ENCODE assay signal across 22 cellular contexts in genomic region chr10:22309180-22310000, GRCh38. TPM values are rescaled to one million over a fixed set of nuclear protein-coding genes. Genes with fewer than 3 reads are reported as not detected.
A peak's percentile ranks its signal among the peaks of the same experiment; 100 is the strongest.
DNase-seq lines count a peak whose midpoint lies in the region; ATAC-seq, FAIRE-seq and TF ChIP-seq lines count a peak whose summit lies in the region.
"Had no signal": no experiment of that assay in that cellular context is flagged by ENCODE, and none has a peak within 500 bp of the region (broad histone marks: within the 10 kb centered on the region; RNA-seq: fewer than 3 reads in every experiment).

No MANE protein-coding gene starts in this region.

- DNase-seq in activated CD4-positive, alpha-beta T cell treated with anti-CD3 and anti-CD28 coated beads, Interleukin-2, amount 10 ng/mL, durations not matched to agents 24 days and 14 days = no peak
- DNase-seq in activated CD4-positive, alpha-beta T cell treated with anti-CD3 and anti-CD28 coated beads for 48 hours = no peak
- no peak for DNase-seq in CD8-positive, alpha-beta memory T cell
- DNase-seq: Calu3; CD4-positive, alpha-beta memory T cell; DMS53; EL; HFFc6; KBM-7; NCI-H1436; NCI-H2029; NCI-H345; NCI-H524 treated with DMSO at 0.1 percent for 48 hours; SJCRH30 had no signal

- H3K9me3 Mint-ChIP-seq in activated CD4-positive, alpha-beta T cell treated with anti-CD3 and anti-CD28 coated beads, Interleukin-2, amount 10 ng/mL, durations not matched to agents 24 days and 14 days = no peaks in the 10 kb centered on the region
- H3K9me3 Mint-ChIP-seq in CD8-positive, alpha-beta memory T cell = no peaks in the 10 kb centered on the region
- H3K9me3 Mint-ChIP-seq: HFFc6 had no signal

- peaks cover 2% of the 10 kb centered on the region for H3K27me3 Mint-ChIP-seq in activated CD4-positive, alpha-beta T cell treated with anti-CD3 and anti-CD28 coated beads, Interleukin-2, amount 10 ng/mL, durations not matched to agents 24 days and 14 days
- H3K27me3 Mint-ChIP-seq in CD8-positive, alpha-beta memory T cell = peaks cover 8 to 36% of the 10 kb centered on the region in 2 donors

- H3K4me1 Mint-ChIP-seq in activated CD4-positive, alpha-beta T cell treated with anti-CD3 and anti-CD28 coated beads, Interleukin-2, amount 10 ng/mL, durations not matched to agents 24 days and 14 days = peaks cover 10% of the 10 kb centered on the region
- H3K4me1 Mint-ChIP-seq in CD8-positive, alpha-beta memory T cell = no peaks in the 10 kb centered on the region
- H3K4me1 Mint-ChIP-seq: CD4-positive, alpha-beta memory T cell had no signal

- no peak overlapping the region for H3K27ac ChIP-seq in HEK293 (ENCODE audit: extremely low read depth, low read depth, low read length)
- H3K27ac ChIP-seq in CD8-positive, alpha-beta memory T cell (ENCODE audit: low read depth, low read length) = no peak overlapping the region
- H3K27ac ChIP-seq: A549, BLaER1, SJCRH30 had no signal

- no peaks in the 10 kb centered on the region for H3K36me3 ChIP-seq in HEK293 (ENCODE audit: control insufficient read depth in 2 of 2, insufficient read depth in 1 of 2, low read length in 2 of 2)
- H3K36me3 ChIP-seq in CD8-positive, alpha-beta memory T cell (ENCODE audit: insufficient read depth, low read length) = no peaks in the 10 kb centered on the region
- H3K36me3 ChIP-seq: BLaER1, SJCRH30 had no signal

- no peak overlapping the region for H3K4me3 ChIP-seq in HEK293 (ENCODE audit: low read depth, low read length)
- no peak overlapping the region for H3K4me3 ChIP-seq in CD8-positive, alpha-beta memory T cell (ENCODE audit: low read length)
- H3K4me3 ChIP-seq: A549, BLaER1, SJCRH30 had no signal

- no peak overlapping the region for H3K4me3 Mint-ChIP-seq in activated CD4-positive, alpha-beta T cell treated with anti-CD3 and anti-CD28 coated beads, Interleukin-2, amount 10 ng/mL, durations not matched to agents 24 days and 14 days
- no peak overlapping the region for H3K4me3 Mint-ChIP-seq in CD8-positive, alpha-beta memory T cell
- H3K4me3 Mint-ChIP-seq: CD4-positive, alpha-beta memory T cell; HFFc6 had no signal

- no peak for TF ChIP-seq CTCF in HEK293 (tag by site-specific recombination; IDR thresholded peaks at IDR 0.05)

- FAIRE-seq in TTC549 (lab: Jason Lieb, UNC) (peak; percentile 33), islet of Langerhans (lab: Jason Lieb, UNC) (peak; percentile 47)
- FAIRE-seq: GM12891, H1 had no signal

- H3K36me3 Mint-ChIP-seq in activated CD4-positive, alpha-beta T cell treated with anti-CD3 and anti-CD28 coated beads, Interleukin-2, amount 10 ng/mL, durations not matched to agents 24 days and 14 days (ENCODE audit: low read depth) = no peaks in the 10 kb centered on the region
- H3K36me3 Mint-ChIP-seq in CD8-positive, alpha-beta memory T cell = no peaks in the 10 kb centered on the region
- H3K36me3 Mint-ChIP-seq: CD4-positive, alpha-beta memory T cell had no signal

- POLR2A ChIA-PET in HEK293 (lab: Yijun Ruan, JAX) = no interaction called here
- POLR2A ChIA-PET in CD8-positive, alpha-beta memory T cell (lab: Charles Lee) = no interaction called here

- H3K9me3 ChIP-seq in HEK293 (ENCODE audit: control insufficient read depth, insufficient read depth, low read depth, low read length) = no peaks in the 10 kb centered on the region
- H3K9me3 ChIP-seq in CD8-positive, alpha-beta memory T cell (ENCODE audit: low read length) = no peaks in the 10 kb centered on the region
- H3K9me3 ChIP-seq: A549, BLaER1, SJCRH30 had no signal

- H3K27ac Mint-ChIP-seq in activated CD4-positive, alpha-beta T cell treated with anti-CD3 and anti-CD28 coated beads, Interleukin-2, amount 10 ng/mL, durations not matched to agents 24 days and 14 days = peak overlapping the region; percentile 69
- H3K27ac Mint-ChIP-seq in CD8-positive, alpha-beta memory T cell = peak overlapping the region in 1 of 8 donors; percentile 32
- H3K27ac Mint-ChIP-seq: CD4-positive, alpha-beta memory T cell; HFFc6 had no signal

- H3K4me1 ChIP-seq in HEK293 (ENCODE audit: control insufficient read depth, insufficient read depth, low read length) = 0 out of 2 replicates have a peak, but pooled peaks cover 4% of the 10 kb centered on the region
- no peaks in the 10 kb centered on the region for H3K4me1 ChIP-seq in CD8-positive, alpha-beta memory T cell (ENCODE audit: insufficient read depth, low read length)
- H3K4me1 ChIP-seq: BLaER1, SJCRH30 had no signal

- no peak for ATAC-seq in GM21825 (IDR thresholded peaks at IDR 0.05; ENCODE audit: unreplicated experiment)

- CTCF ChIA-PET in HEK293 (lab: Yijun Ruan, JAX) = no interaction called here
- CTCF ChIA-PET in CD8-positive, alpha-beta memory T cell (lab: Charles Lee) = no interaction called here

- intact Hi-C loops in activated CD4-positive, alpha-beta T cell treated with anti-CD3 and anti-CD28 coated beads, Interleukin-2, amount 10 ng/mL, durations not matched to agents 24 days and 14 days (cut with micrococcal nuclease) = loop anchor here (2.0 to 10.0 kb wide), 3 partner anchors 57 to 345 kb away; partner anchors contain the start of gene DNAJC1

- no peaks in the 10 kb centered on the region for H3K27me3 ChIP-seq in CD8-positive, alpha-beta memory T cell (ENCODE audit: insufficient read depth, low read length, poor library complexity, severe bottlenecking)
- H3K27me3 ChIP-seq: SJCRH30 had no signal

TF ChIP-seq in HEK293, 187 proteins besides CTCF, POLR2A, EP300 and RAD21:
- no peak for TF ChIP-seq ZNF555 (tag by site-specific recombination; conservative IDR thresholded peaks at IDR 0.05)
- TF ChIP-seq PRDM1 (tag by site-specific recombination; IDR thresholded peaks at IDR 0.05) = peak; percentile 36; the same call in 1 of the 2 replicates
- no peak for TF ChIP-seq ZNF133 (tag by site-specific recombination; IDR thresholded peaks at IDR 0.05)
- no peak for TF ChIP-seq ZFHX2 (tag by site-specific recombination; conservative IDR thresholded peaks at IDR 0.05)
- TF ChIP-seq ZNF335 (tag by site-specific recombination; conservative IDR thresholded peaks at IDR 0.05) = peak; percentile 37; the same call in 1 of the 2 replicates
- TF ChIP-seq PRDM6 (tag by site-specific recombination; IDR thresholded peaks at IDR 0.05) = peak; percentile 97
- TF ChIP-seq SCRT2 (tag by site-specific recombination; IDR thresholded peaks at IDR 0.05) = peak; percentile 97
- no peak for TF ChIP-seq ZNF544 (tag by site-specific recombination; IDR thresholded peaks at IDR 0.05)
- TF ChIP-seq SCRT1 (tag by site-specific recombination; IDR thresholded peaks at IDR 0.05; ENCODE audit: borderline replicate concordance) = peak; percentile 98
- TF ChIP-seq ZNF362 (tag by site-specific recombination; IDR thresholded peaks at IDR 0.05) = 0 out of 2 replicates have a peak, but pooled peaks have one; percentile 57
- no peak for TF ChIP-seq ZNF324 (tag by site-specific recombination; IDR thresholded peaks at IDR 0.05)

RNA-seq across cellular contexts. Expression of gene COMMD3, which starts 6.8 kb away (rescaled TPM):
- 76.7 and 79.7 TPM in 2 replicates for total RNA-seq in activated CD4-positive, alpha-beta T cell treated with anti-CD3 and anti-CD28 coated beads, Interleukin-2, amount 10 ng/mL, durations not matched to agents 24 days and 14 days
- total RNA-seq in CD8-positive, alpha-beta memory T cell = 10 to 100 TPM; 80.2 to 80.4 TPM
- 61.4 TPM for polyA plus RNA-seq in CD8-positive, alpha-beta memory T cell

RNA-seq across cellular contexts. Expression of gene BMI1, which starts 11.5 kb away (rescaled TPM):
- 55.6 and 65.3 TPM in 2 replicates for total RNA-seq in activated CD4-positive, alpha-beta T cell treated with anti-CD3 and anti-CD28 coated beads, Interleukin-2, amount 10 ng/mL, durations not matched to agents 24 days and 14 days
- 10 to 100 TPM; 87.8 to 97.3 TPM for total RNA-seq in CD8-positive, alpha-beta memory T cell
- 39.3 TPM for polyA plus RNA-seq in CD8-positive, alpha-beta memory T cell

RNA-seq across cellular contexts. Expression of gene SPAG6, which starts 35.9 kb away (rescaled TPM):
- total RNA-seq in activated CD4-positive, alpha-beta T cell treated with anti-CD3 and anti-CD28 coated beads, Interleukin-2, amount 10 ng/mL, durations not matched to agents 24 days and 14 days = 0.07 TPM in 1 of 2 replicates, not detected in the other
- under 1 TPM in 1 of 2 experiments, not detected in 1; 0.22 TPM for total RNA-seq in CD8-positive, alpha-beta memory T cell
- polyA plus RNA-seq in CD8-positive, alpha-beta memory T cell = not detected
- total RNA-seq: Calu3; CD4-positive, alpha-beta memory T cell; H1; HFFc6 had no signal
- polyA plus RNA-seq: CD4-positive, alpha-beta memory T cell had no signal
